In genomic region chr2:10165816-10166488, GRCh38 we compare ENCODE assay signal across 33 cellular contexts.
"Had no signal": no experiment of that assay in that cellular context is flagged by ENCODE, and none has a peak within 500 bp of the region (broad histone marks: within the 10 kb centered on the region; RNA-seq: fewer than 3 reads in every experiment).

No MANE protein-coding gene starts in this region.

- H3K27ac ChIP-seq: epithelial cell of prostate, esophagus squamous epithelium, left lung, pancreas, prostate gland, stomach, thyroid gland, upper lobe of left lung, vagina, WERI-Rb-1 had no signal

- H3K4me1 Mint-ChIP-seq: central memory CD8-positive, alpha-beta T cell had no signal

- H3K36me3 Mint-ChIP-seq: stimulated activated naive B cell treated with anti-CD40 and anti-IgM and Interleukin-4, amounts not matched to agents 10 μg/mL and 1 μg/mL and 100 μg/mL, for 72 hours had no signal

- H3K36me3 ChIP-seq: esophagus squamous epithelium, pancreas, prostate gland, stomach, thyroid gland, upper lobe of left lung, vagina had no signal

- H3K27me3 Mint-ChIP-seq: activated CD4-positive, alpha-beta memory T cell treated with anti-CD3 and anti-CD28 coated beads, Interleukin-2, amount 10 ng/mL, durations not matched to agents 7 days and 5 days; activated CD4-positive, alpha-beta T cell treated with anti-CD3 and anti-CD28 coated beads, Interleukin-2, amount 10 ng/mL, durations not matched to agents 24 days and 14 days; central memory CD8-positive, alpha-beta T cell; stimulated activated naive B cell treated with anti-CD40 and anti-IgM and Interleukin-4, amounts not matched to agents 10 μg/mL and 1 μg/mL and 100 μg/mL, for 72 hours; T-helper 17 cell had no signal

- H3K4me3 Mint-ChIP-seq: activated CD4-positive, alpha-beta memory T cell treated with anti-CD3 and anti-CD28 coated beads, Interleukin-2, amount 10 ng/mL, durations not matched to agents 7 days and 5 days; activated CD4-positive, alpha-beta T cell treated with anti-CD3 and anti-CD28 coated beads, Interleukin-2, amount 10 ng/mL, durations not matched to agents 24 days and 14 days; activated T-cell treated with anti-CD3 and anti-CD28 coated beads, Interleukin-2, amount 50 U/mL, for 4 hours; central memory CD8-positive, alpha-beta T cell; nephron; stimulated activated naive B cell treated with anti-CD40 and anti-IgM and Interleukin-4, amounts not matched to agents 10 μg/mL and 1 μg/mL and 100 μg/mL, for 72 hours; T-helper 17 cell had no signal

- H3K9me3 Mint-ChIP-seq: activated CD4-positive, alpha-beta memory T cell treated with anti-CD3 and anti-CD28 coated beads, Interleukin-2, amount 10 ng/mL, durations not matched to agents 7 days and 5 days; activated CD4-positive, alpha-beta T cell treated with anti-CD3 and anti-CD28 coated beads, Interleukin-2, amount 10 ng/mL, durations not matched to agents 24 days and 14 days; activated T-cell treated with anti-CD3 and anti-CD28 coated beads, Interleukin-2, amount 50 U/mL, for 4 hours; central memory CD8-positive, alpha-beta T cell; nephron; stimulated activated naive B cell treated with anti-CD40 and anti-IgM and Interleukin-4, amounts not matched to agents 10 μg/mL and 1 μg/mL and 100 μg/mL, for 72 hours had no signal

- DNase-seq: activated CD4-positive, alpha-beta memory T cell treated with anti-CD3 and anti-CD28 coated beads, Interleukin-2, amount 10 ng/mL, durations not matched to agents 7 days and 5 days; activated CD4-positive, alpha-beta T cell treated with anti-CD3 and anti-CD28 coated beads, Interleukin-2, amount 10 ng/mL, durations not matched to agents 24 days and 14 days; activated CD8-positive, alpha-beta memory T cell treated with anti-CD3 and anti-CD28 coated beads, Interleukin-2, amount 50 U/mL, for 48 hours; activated naive CD4-positive, alpha-beta T cell; activated T-cell treated with anti-CD3 and anti-CD28 coated beads, Interleukin-2, amount 50 U/mL, for 4 hours; amniotic stem cell; dermis blood vessel endothelial cell; effector CD4-positive, alpha-beta T cell; esophagus squamous epithelium; foreskin melanocyte; left lung; mesendoderm; mucosa of descending colon; retina; stimulated activated CD4-positive, alpha-beta T cell treated with anti-CD3 and anti-CD28 coated beads, Interleukin-15, amount 100 ng/mL, for 24 hours; stimulated activated CD4-positive, alpha-beta T cell treated with anti-CD3 and anti-CD28 coated beads, Interleukin-2, amount 100 ng/mL, for 24 hours; stimulated activated naive B cell treated with anti-CD40 and anti-IgM and Interleukin-4, amounts not matched to agents 10 μg/mL and 1 μg/mL and 100 μg/mL, for 72 hours; stomach; T-helper 17 cell; T1000; thyroid gland; upper lobe of left lung; WERI-Rb-1 had no signal

- H3K27me3 ChIP-seq: esophagus squamous epithelium, left lung, pancreas, stomach, thyroid gland, upper lobe of left lung, vagina had no signal

- H3K27ac Mint-ChIP-seq: activated CD4-positive, alpha-beta memory T cell treated with anti-CD3 and anti-CD28 coated beads, Interleukin-2, amount 10 ng/mL, durations not matched to agents 7 days and 5 days; activated CD4-positive, alpha-beta T cell treated with anti-CD3 and anti-CD28 coated beads, Interleukin-2, amount 10 ng/mL, durations not matched to agents 24 days and 14 days; nephron; stimulated activated naive B cell treated with anti-CD40 and anti-IgM and Interleukin-4, amounts not matched to agents 10 μg/mL and 1 μg/mL and 100 μg/mL, for 72 hours; T-helper 17 cell had no signal

- H3K9me3 ChIP-seq: esophagus squamous epithelium, left lung, mucosa of descending colon, pancreas, prostate gland, stomach, thyroid gland, upper lobe of left lung, vagina had no signal

- ATAC-seq: activated CD4-positive, CD25-positive, alpha-beta regulatory T cell treated with anti-CD3 and anti-CD28 coated beads, Interleukin-2, amount 50 U/mL, for 24 hours; activated T-cell treated with anti-CD3 and anti-CD28 coated beads, Interleukin-2, amount 50 U/mL, for 4 hours; left lung; mucosa of descending colon; pancreas; sciatic nerve; stimulated activated naive B cell treated with anti-CD40 and anti-IgM and Interleukin-4, amounts not matched to agents 10 μg/mL and 1 μg/mL and 100 μg/mL, for 72 hours; T-helper 17 cell had no signal

- H3K4me3 ChIP-seq: esophagus squamous epithelium, left lung, lung, mucosa of descending colon, pancreas, prostate gland, smooth muscle cell, stomach, thyroid gland, upper lobe of left lung, vagina had no signal

- H3K4me1 ChIP-seq: left lung, pancreas, prostate gland, upper lobe of left lung had no signal

- H3K4me2 ChIP-seq: smooth muscle cell had no signal
